Comparison of ENCODE assay signal across 1 cellular context in genomic region chrX:103710609-103711008, GRCh38.
TF ChIP-seq lines count a peak whose summit lies in the region.

Gene TMEM31, plus strand, starts transcription at chrX:103710909. Its CDS starts 1,350 bp downstream, at chrX:103712259.

TF ChIP-seq in neural cell, 6 proteins besides CTCF, POLR2A, EP300 and RAD21 (continued from another document):
- TF ChIP-seq REST (IDR thresholded peaks at IDR 0.05; ENCODE audit: borderline replicate concordance): no peak
- TF ChIP-seq EZH2 (IDR thresholded peaks at IDR 0.05; ENCODE audit: borderline replicate concordance, insufficient read depth, low read length, poor library complexity, severe bottlenecking): no peak
- no peak for TF ChIP-seq POLR2AphosphoS5 (IDR thresholded peaks at IDR 0.05)
- TF ChIP-seq TAF1 (IDR thresholded peaks at IDR 0.05; ENCODE audit: low read depth): no peak
- no peak for TF ChIP-seq MXI1 (conservative IDR thresholded peaks at IDR 0.05; ENCODE audit: poor library complexity, severe bottlenecking)
